ENCODE assay signal across 1 cellular context in genomic region chr17:45161288-45162021, GRCh38.
TF ChIP-seq lines count a peak whose summit lies in the region.

Gene HEXIM2, plus strand, starts transcription at chr17:45161875. Its CDS starts 919 bp downstream, at chr17:45162794.

TF ChIP-seq in HepG2, 621 proteins besides CTCF, POLR2A, EP300 and RAD21 (continued from another document and continues in another):
- peak; percentile 39; the same call in 1 of the 2 replicates for TF ChIP-seq E2F5 (CRISPR knock-in tag; conservative IDR thresholded peaks at IDR 0.05)
- peak; percentile 98 for TF ChIP-seq KAT7 (CRISPR knock-in tag; IDR thresholded peaks at IDR 0.05; ENCODE audit: borderline replicate concordance)
- TF ChIP-seq HNRNPLL (IDR thresholded peaks at IDR 0.05; ENCODE audit: low read depth, low read length, poor library complexity, severe bottlenecking): peak; percentile 56
- TF ChIP-seq GRHL1 (CRISPR knock-in tag; conservative IDR thresholded peaks at IDR 0.05): no peak
- peak; percentile 97 for TF ChIP-seq PHF8 (CRISPR knock-in tag; IDR thresholded peaks at IDR 0.05)
- peak; percentile 75 for TF ChIP-seq HNF1A (IDR thresholded peaks at IDR 0.05; ENCODE audit: low read depth)
- TF ChIP-seq HNF1A (CRISPR knock-in tag; IDR thresholded peaks at IDR 0.05; ENCODE audit: borderline replicate concordance): peak; percentile 68; the same call in 1 of the 2 replicates
- TF ChIP-seq GATAD2A (CRISPR knock-in tag; IDR thresholded peaks at IDR 0.05): no peak; the same call in 1 of the 2 replicates
- TF ChIP-seq ZNF75D (CRISPR knock-in tag; IDR thresholded peaks at IDR 0.05; ENCODE audit: borderline replicate concordance): no peak
- peak; percentile 66 for TF ChIP-seq ZNF580 (CRISPR knock-in tag; IDR thresholded peaks at IDR 0.05; ENCODE audit: borderline replicate concordance, low read depth)
- TF ChIP-seq BRCA1 (CRISPR knock-in tag; IDR thresholded peaks at IDR 0.05): peak; percentile 88; the same call in 1 of the 2 replicates
- peak; percentile 86 for TF ChIP-seq KDM2A (CRISPR knock-in tag; IDR thresholded peaks at IDR 0.05; ENCODE audit: borderline replicate concordance, low read depth)
- peak; percentile 16; the same call in 1 of the 2 replicates for TF ChIP-seq ZNF800 (CRISPR knock-in tag; IDR thresholded peaks at IDR 0.05)
- TF ChIP-seq TAF15 (IDR thresholded peaks at IDR 0.05; ENCODE audit: low read depth, low read length, poor library complexity, severe bottlenecking): no peak
- TF ChIP-seq ZNF607 (CRISPR knock-in tag; IDR thresholded peaks at IDR 0.05; ENCODE audit: borderline replicate concordance): peak; percentile 95
- 0 out of 2 replicates have a peak, but pooled peaks have one; percentile 80 for TF ChIP-seq PAX8 (CRISPR knock-in tag; IDR thresholded peaks at IDR 0.05; ENCODE audit: borderline replicate concordance)
- no peak for TF ChIP-seq EHMT2 (IDR thresholded peaks at IDR 0.05; ENCODE audit: borderline replicate concordance, low read depth, low read length)
- TF ChIP-seq POGZ (CRISPR knock-in tag; IDR thresholded peaks at IDR 0.05): peak; percentile 90
- peak; percentile 76 for TF ChIP-seq TBL1XR1 (IDR thresholded peaks at IDR 0.05; ENCODE audit: borderline replicate concordance, low read length, partially characterized antibody)
- TF ChIP-seq RELA (CRISPR knock-in tag; IDR thresholded peaks at IDR 0.05): 0 out of 2 replicates have a peak, but pooled peaks have one; percentile 80
- TF ChIP-seq AFF4 (CRISPR knock-in tag; IDR thresholded peaks at IDR 0.05): peak; percentile 93; the same call in 1 of the 2 replicates
- TF ChIP-seq ONECUT2 (CRISPR knock-in tag; IDR thresholded peaks at IDR 0.05): peak; percentile 64; the same call in 1 of the 2 replicates
- no peak for TF ChIP-seq ZFP62 (CRISPR knock-in tag; IDR thresholded peaks at IDR 0.05)
- TF ChIP-seq ZUFSP (CRISPR knock-in tag; IDR thresholded peaks at IDR 0.05; ENCODE audit: borderline replicate concordance): no peak
- TF ChIP-seq ZSCAN29 (CRISPR knock-in tag; conservative IDR thresholded peaks at IDR 0.05): peak; percentile 95
- no peak for TF ChIP-seq ARID2 (CRISPR knock-in tag; IDR thresholded peaks at IDR 0.05; ENCODE audit: borderline replicate concordance)
- TF ChIP-seq FIP1L1 (IDR thresholded peaks at IDR 0.05; ENCODE audit: borderline replicate concordance, insufficient read depth, low read depth, low read length): 0 out of 2 replicates have a peak, but pooled peaks have one; percentile 69
- peak; percentile 96 for TF ChIP-seq PRDM10 (CRISPR knock-in tag; IDR thresholded peaks at IDR 0.05; ENCODE audit: low read depth)
- no peak for TF ChIP-seq ZNF496 (CRISPR knock-in tag; IDR thresholded peaks at IDR 0.05; ENCODE audit: insufficient replicate concordance)
- no peak for TF ChIP-seq ZNF841 (CRISPR knock-in tag; IDR thresholded peaks at IDR 0.05; ENCODE audit: borderline replicate concordance)
- TF ChIP-seq ZNF124 (CRISPR knock-in tag; IDR thresholded peaks at IDR 0.05): peak; percentile 87
- TF ChIP-seq EED (CRISPR knock-in tag; IDR thresholded peaks at IDR 0.05): no peak
- TF ChIP-seq ZNF597 (CRISPR knock-in tag; IDR thresholded peaks at IDR 0.05): no peak
- TF ChIP-seq ZNF414 (CRISPR knock-in tag; IDR thresholded peaks at IDR 0.05): peak; percentile 97
- peak; percentile 80 for TF ChIP-seq ELF1 (CRISPR knock-in tag; IDR thresholded peaks at IDR 0.05)
- TF ChIP-seq TRIM24 (CRISPR knock-in tag; IDR thresholded peaks at IDR 0.05): no peak
